ENCODE assay signal across 1 cellular context in the genomic region with DNA sequence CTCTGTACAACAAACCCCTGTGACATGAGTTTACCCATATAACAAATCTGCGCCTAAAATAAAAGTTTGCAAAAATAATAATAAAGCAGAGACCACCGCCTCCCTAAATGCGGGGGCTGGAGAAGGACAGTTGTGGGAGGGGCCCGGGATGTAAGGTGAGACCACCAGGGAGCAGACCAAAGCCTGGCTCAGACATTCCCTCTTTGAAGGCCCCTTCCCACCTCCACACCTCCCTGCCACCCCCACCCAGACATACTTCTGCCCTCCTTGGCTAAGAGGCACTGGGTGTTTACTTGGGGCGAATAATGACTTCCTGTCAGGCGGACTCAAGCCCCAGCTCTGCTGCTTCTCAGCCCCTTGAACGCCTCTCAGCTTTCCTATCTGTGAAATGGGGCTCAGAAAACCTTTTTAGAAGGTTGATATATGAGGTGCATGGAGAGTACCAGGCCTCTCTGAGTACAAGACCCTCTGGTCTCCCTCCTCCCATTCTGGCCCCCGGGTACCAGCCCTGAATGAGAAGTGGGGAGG.
TF ChIP-seq lines count a peak whose summit lies in the region.

No MANE protein-coding gene starts in this region.

TF ChIP-seq in GM23338, 12 proteins besides CTCF, POLR2A, EP300 and RAD21 (continued from another document):
- TF ChIP-seq, protein P1, sequence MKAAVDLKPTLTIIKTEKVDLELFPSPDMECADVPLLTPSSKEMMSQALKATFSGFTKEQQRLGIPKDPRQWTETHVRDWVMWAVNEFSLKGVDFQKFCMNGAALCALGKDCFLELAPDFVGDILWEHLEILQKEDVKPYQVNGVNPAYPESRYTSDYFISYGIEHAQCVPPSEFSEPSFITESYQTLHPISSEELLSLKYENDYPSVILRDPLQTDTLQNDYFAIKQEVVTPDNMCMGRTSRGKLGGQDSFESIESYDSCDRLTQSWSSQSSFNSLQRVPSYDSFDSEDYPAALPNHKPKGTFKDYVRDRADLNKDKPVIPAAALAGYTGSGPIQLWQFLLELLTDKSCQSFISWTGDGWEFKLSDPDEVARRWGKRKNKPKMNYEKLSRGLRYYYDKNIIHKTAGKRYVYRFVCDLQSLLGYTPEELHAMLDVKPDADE (IDR thresholded peaks at IDR 0.05), result no peak
